8 cellular contexts compared by ENCODE assay signal in genomic region chr16:31459722-31460581, GRCh38. TPM values are rescaled to one million over a fixed set of nuclear protein-coding genes. Genes with fewer than 3 reads are reported as not detected.
DNase-seq lines count a peak whose midpoint lies in the region; ATAC-seq, FAIRE-seq and TF ChIP-seq lines count a peak whose summit lies in the region.

No MANE protein-coding gene starts in this region.

- no peaks in the 10 kb centered on the region for H3K9me2 ChIP-seq in OCI-LY7 (ENCODE audit: insufficient read depth, low read length)

- H3K4me3 ChIP-seq in OCI-LY7 (ENCODE audit: low read depth, low read length, poor library complexity, severe bottlenecking) (peak overlapping the region; percentile 92), mucosa of descending colon (peak overlapping the region; percentile 66)

- FAIRE-seq in D721Med (lab: Jason Lieb, UNC) = no peak

- H3K4me2 ChIP-seq in OCI-LY7 (ENCODE audit: low read length) = peak overlapping the region; percentile 88

- H3K79me2 ChIP-seq in OCI-LY7 (ENCODE audit: insufficient read depth, low read depth, low read length) = peaks cover 35% of the 10 kb centered on the region; the same call in 1 of the 2 replicates

- H3K27ac ChIP-seq in OCI-LY7 (ENCODE audit: low read depth, low read length, poor library complexity, severe bottlenecking) = peak overlapping the region; percentile 80
- peak overlapping the region; percentile 96 for H3K27ac ChIP-seq in epithelial cell of prostate

- POLR2A ChIA-PET in OCI-LY7 (lab: Charles Lee) = interaction anchor here (0.7 to 1.9 kb wide), 9 partner anchors 17 to 437 kb away, joined by 3 to 6 read pairs (median 3); partner anchors contain the start of genes ZNF267, ZNF646 and ZNF668

- TF ChIP-seq CTCF in D721Med (IDR thresholded peaks at IDR 0.05; ENCODE audit: insufficient read depth, missing control alignments) (no peak), OCI-LY7 (conservative IDR thresholded peaks at IDR 0.05; ENCODE audit: low read length) (no peak), mucosa of descending colon (IDR thresholded peaks at IDR 0.05) (no peak)

- H3K36me3 ChIP-seq in OCI-LY7 (ENCODE audit: insufficient read depth, low read length) (peaks cover 13% of the 10 kb centered on the region; the same call in 1 of the 2 replicates), mucosa of descending colon (ENCODE audit: low read depth) (no peaks in the 10 kb centered on the region)

- H3K9me3 ChIP-seq in OCI-LY7 (ENCODE audit: low read length) = no peaks in the 10 kb centered on the region
- H3K9me3 ChIP-seq in mucosa of descending colon = no peaks in the 10 kb centered on the region

- peaks cover 23% of the 10 kb centered on the region for H4K20me1 ChIP-seq in OCI-LY7 (ENCODE audit: insufficient read depth, low read length)

- intact Hi-C loops in OCI-LY7 (cut with micrococcal nuclease; ENCODE audit: unreplicated experiment) (loop anchor here (1.0 to 10.0 kb wide), 6 partner anchors 237 to 415 kb away; partner anchors contain the start of genes KAT8, ZNF646 and ZNF668), mucosa of descending colon (cut with DNase I, micrococcal nuclease) (loop anchor here in 1 of 2 donors (5.0 kb wide), 1 partner anchor 412 kb away; the partner anchor contains the start of gene ZNF267)

- BruUV-seq in OCI-LY7 (replicated peaks; lab: Mats Ljungman, UMichigan) = no TSS peak

- ATAC-seq in GM21528 (IDR thresholded peaks at IDR 0.05; ENCODE audit: low FRiP score, unreplicated experiment) = peak; percentile 71
- ATAC-seq in mucosa of descending colon = peak; percentile 90

- CTCF ChIA-PET in OCI-LY7 (lab: Charles Lee; ENCODE audit: unreplicated experiment) = interaction anchor here (0.6 to 1.3 kb wide), 4 partner anchors 17 to 743 kb away, joined by 3 to 4 read pairs (median 3); no protein-coding TSS in a partner anchor

- H3K4me1 ChIP-seq in OCI-LY7 (ENCODE audit: insufficient read depth, low read length, poor library complexity, severe bottlenecking) = peaks cover 34% of the 10 kb centered on the region
- peaks cover 32% of the 10 kb centered on the region for H3K4me1 ChIP-seq in mucosa of descending colon (ENCODE audit: low read depth)

- DNase-seq in D721Med (ENCODE audit: insufficient read length, low spot score) = peak; percentile 80
- DNase-seq in HuH-7.5 (ENCODE audit: low spot score) = peak; percentile 90
- DNase-seq in OCI-LY7 (ENCODE audit: low spot score) = peak; percentile 100
- DNase-seq in activated T-cell treated with anti-CD3 and anti-CD28 coated beads for 48 hours (ENCODE audit: low read depth) = peak; percentile 100
- peak; percentile 91 for DNase-seq in epithelial cell of prostate (ENCODE audit: low read depth, low spot score)
- DNase-seq in mucosa of descending colon = peak; percentile 100
- peak; percentile 100 for DNase-seq in stimulated activated CD8-positive, alpha-beta memory T cell treated with anti-CD3 and anti-CD28 coated beads, Interleukin-4, amount 100 ng/mL, for 1 hour (ENCODE audit: low read depth in 2 of 2, low spot score in 1 of 2)

- H2AFZ ChIP-seq in OCI-LY7 (ENCODE audit: low read length) = peak overlapping the region; percentile 60

RNA-seq across cellular contexts. Expression of gene ARMC5, which starts 0.7 kb away (rescaled TPM):
- total RNA-seq in OCI-LY7 (2014; rRNA removed; shearing (Covaris generic)) = 6.4 and 7.0 TPM in 2 replicates
- total RNA-seq in OCI-LY7 (2022) = 7.8 and 8.8 TPM in 2 replicates
- total RNA-seq in mucosa of descending colon = 1 to 10 TPM; 8.3 to 9.9 (median 8.5) TPM

RNA-seq across cellular contexts. Expression of gene TGFB1I1, which starts 12.0 kb away (rescaled TPM):
- 0.05 and 0.73 TPM in 2 replicates for total RNA-seq in OCI-LY7 (2014; rRNA removed; shearing (Covaris generic))
- total RNA-seq in OCI-LY7 (2022) (0.38 TPM in 1 of 2 replicates, not detected in the other), mucosa of descending colon (100 to 1,000 TPM in 1 of 3 donors, 10 to 100 TPM in 1, 1 to 10 TPM in 1; 7.8 to 227 (median 26.1) TPM)

RNA-seq across cellular contexts. Expression of gene ZNF843, which starts 17.4 kb away (rescaled TPM):
- 0.03 and 0.19 TPM in 2 replicates for total RNA-seq in OCI-LY7 (2014; rRNA removed; shearing (Covaris generic))
- 0.17 and 0.52 TPM in 2 replicates for total RNA-seq in OCI-LY7 (2022)
- total RNA-seq in mucosa of descending colon = under 1 TPM; 0.38 to 0.76 (median 0.53) TPM

RNA-seq across cellular contexts. Expression of gene SLC5A2, which starts 23.0 kb away (rescaled TPM):
- total RNA-seq in OCI-LY7 (2014; rRNA removed; shearing (Covaris generic)) = not detected in 2 replicates
- total RNA-seq in OCI-LY7 (2022) = not detected in 2 replicates
- total RNA-seq in mucosa of descending colon = under 1 TPM in 2 of 3 donors, not detected in 1; 0.47 to 0.70 TPM

RNA-seq across cellular contexts. Expression of gene COX6A2, which starts 31.8 kb away (rescaled TPM):
- not detected in 2 replicates for total RNA-seq in OCI-LY7 (2014; rRNA removed; shearing (Covaris generic))
- total RNA-seq in OCI-LY7 (2022) = not detected in 2 replicates
- under 1 TPM in 1 of 3 donors, not detected in 2; 0.80 TPM for total RNA-seq in mucosa of descending colon

Comparison
In these comparisons a context has a peak if more than half of its experiments do, and no peak if none do; other contexts are left out.
1. Peak in every context shown above with its lines: DNase-seq, ATAC-seq, H3K4me3 ChIP-seq and H3K27ac ChIP-seq.
2. RNA of gene TGFB1I1, which starts 12.0 kb away (total RNA-seq): 7.8 to 227 TPM in mucosa of descending colon; 0.05 to 0.73 TPM in OCI-LY7; every median in the first group is over 4 times any median in the second.